ENCODE assay signal across 10 cellular contexts in genomic region chr11:67271212-67271547, GRCh38. TPM values are rescaled to one million over a fixed set of nuclear protein-coding genes. Genes with fewer than 3 reads are reported as not detected.
DNase-seq lines count a peak whose midpoint lies in the region; ATAC-seq and TF ChIP-seq lines count a peak whose summit lies in the region.
"Had no signal": no experiment of that assay in that cellular context is flagged by ENCODE, and none has a peak within 500 bp of the region (broad histone marks: within the 10 kb centered on the region; RNA-seq: fewer than 3 reads in every experiment).

No MANE protein-coding gene starts in this region.

- peak overlapping the region; percentile 94 to 98 (median 95) for H3K27ac Mint-ChIP-seq in brain
- H3K27ac Mint-ChIP-seq in natural killer cell: peak overlapping the region; percentile 96 to 97

- ATAC-seq in natural killer cell (no peak), GM18520 (IDR thresholded peaks at IDR 0.05; ENCODE audit: unreplicated experiment) (no peak)

- H4K20me1 ChIP-seq in BLaER1 treated with 17β-estradiol and CSF1 and Interleukin-3, amounts not matched to agents 10 nM and 100 nM: peaks cover 0 to 73% (median 49%) of the 10 kb centered on the region in 11 experiments; a peak in 13 of 22 replicates

- H3K4me1 ChIP-seq in BLaER1 treated with 17β-estradiol and CSF1 and Interleukin-3, amounts not matched to agents 10 nM and 100 nM: peaks cover 76 to 84% (median 78%) of the 10 kb centered on the region in 10 experiments
- H3K4me1 ChIP-seq in HUES64 (ENCODE audit: insufficient read depth, low read length): peaks cover 24% of the 10 kb centered on the region

- H3K9me3 ChIP-seq in BLaER1 treated with 17β-estradiol and CSF1 and Interleukin-3, amounts not matched to agents 10 nM and 100 nM (replicated peaks in 1 of 11): no peaks in the 10 kb centered on the region
- H3K9me3 ChIP-seq in HUES64 (ENCODE audit: insufficient read depth, low read depth, low read length): no peaks in the 10 kb centered on the region

- peak overlapping the region; percentile 99 to 100 (median 100) for H3K4me2 ChIP-seq in BLaER1 treated with 17β-estradiol and CSF1 and Interleukin-3, amounts not matched to agents 10 nM and 100 nM

- H3K27me3 ChIP-seq in BLaER1 treated with 17β-estradiol and CSF1 and Interleukin-3, amounts not matched to agents 10 nM and 100 nM: no peaks in the 10 kb centered on the region
- H3K27me3 ChIP-seq in HUES64 (ENCODE audit: insufficient read depth, low read length): no peaks in the 10 kb centered on the region

- intact Hi-C loops in natural killer cell (cut with micrococcal nuclease): no loop called here

- H3K4me1 Mint-ChIP-seq in brain (peaks cover 54% of the 10 kb centered on the region), natural killer cell (peaks cover 74 to 76% of the 10 kb centered on the region in 2 donors)

- H3K4me3 Mint-ChIP-seq in brain: peak overlapping the region; percentile 79 to 97 (median 85)
- peak overlapping the region; percentile 97 for H3K4me3 Mint-ChIP-seq in natural killer cell

- H3K4me3 ChIP-seq in BLaER1 treated with 17β-estradiol and CSF1 and Interleukin-3, amounts not matched to agents 10 nM and 100 nM: peak overlapping the region; percentile 87 to 100 (median 99)
- no peak overlapping the region for H3K4me3 ChIP-seq in HUES64 (ENCODE audit: low read length)

- 83% methylated on average over 6 of the region's 6 CpGs for whole genome bisulfite sequencing in HUES64

- peak overlapping the region; percentile 93 to 100 (median 99) for H3K9ac ChIP-seq in BLaER1 treated with 17β-estradiol and CSF1 and Interleukin-3, amounts not matched to agents 10 nM and 100 nM
- 0 out of 2 replicates have a peak overlapping the region, but pooled peaks have one; percentile 23 for H3K9ac ChIP-seq in HUES64 (ENCODE audit: low read depth, low read length)

- DNase-seq in natural killer cell (no peak), NCI-H2227 (lab: John Stamatoyannopoulos, UW; ENCODE audit: unreplicated experiment) (no peak), AG08395 (ENCODE audit: low spot score) (no peak)
- no peak for DNase-seq in effector CD4-positive, alpha-beta T cell
- DNase-seq: dermis blood vessel endothelial cell, IMR-90 had no signal

- TF ChIP-seq CTCF in brain (conservative IDR thresholded peaks at IDR 0.05) (no peak), natural killer cell (IDR thresholded peaks at IDR 0.05) (no peak)

- H3K36me3 Mint-ChIP-seq in brain (no peaks in the 10 kb centered on the region), natural killer cell (no peaks in the 10 kb centered on the region)

- peak overlapping the region; percentile 35 to 100 (median 99); a peak in 21 of 22 replicates for H3K27ac ChIP-seq in BLaER1 treated with 17β-estradiol and CSF1 and Interleukin-3, amounts not matched to agents 10 nM and 100 nM
- no peak overlapping the region for H3K27ac ChIP-seq in HUES64 (ENCODE audit: low read depth, low read length)

- H3K9me3 Mint-ChIP-seq in brain (no peaks in the 10 kb centered on the region), natural killer cell (no peaks in the 10 kb centered on the region)

- H3K36me3 ChIP-seq in BLaER1 treated with 17β-estradiol and CSF1 and Interleukin-3, amounts not matched to agents 10 nM and 100 nM: peaks cover 66 to 93% (median 85%) of the 10 kb centered on the region in 11 experiments
- H3K36me3 ChIP-seq in HUES64 (ENCODE audit: insufficient read depth, low read length): peaks cover 17% of the 10 kb centered on the region

- H3K27me3 Mint-ChIP-seq in brain (peaks cover 4% of the 10 kb centered on the region), natural killer cell (ENCODE audit: low read depth in 2 of 2) (no peaks in the 10 kb centered on the region)

RNA-seq across cellular contexts. Expression of gene GRK2, which starts 4.9 kb away (rescaled TPM):
- polyA plus RNA-seq in HUES64 (2013, experiment 1 of 2): 30.8 TPM
- 34.2 TPM for polyA plus RNA-seq in HUES64 (2013, experiment 2 of 2)
- polyA plus RNA-seq in brain (ENCODE audit: insufficient read depth, low read depth, low replicate concordance): 92.8 TPM
- total RNA-seq in natural killer cell: 100 to 1,000 TPM; 390 to 482 (median 441) TPM

RNA-seq across cellular contexts. Expression of gene ANKRD13D, which starts 17.9 kb away (rescaled TPM):
- 14.1 TPM for polyA plus RNA-seq in HUES64 (2013, experiment 1 of 2)
- 13.9 TPM for polyA plus RNA-seq in HUES64 (2013, experiment 2 of 2)
- 35.3 TPM for polyA plus RNA-seq in brain (ENCODE audit: insufficient read depth, low read depth, low replicate concordance)
- total RNA-seq in natural killer cell: 100 to 1,000 TPM; 212 to 316 (median 231) TPM

RNA-seq across cellular contexts. Expression of gene SSH3, which starts 32.1 kb away (rescaled TPM):
- polyA plus RNA-seq in HUES64 (2013, experiment 1 of 2): 13.7 TPM
- 14.1 TPM for polyA plus RNA-seq in HUES64 (2013, experiment 2 of 2)
- polyA plus RNA-seq in brain (ENCODE audit: insufficient read depth, low read depth, low replicate concordance): 10.2 TPM
- total RNA-seq in natural killer cell: 10 to 100 TPM; 34.3 to 42.7 (median 38.1) TPM
